8 cellular contexts compared by ENCODE assay signal in the genomic region with DNA sequence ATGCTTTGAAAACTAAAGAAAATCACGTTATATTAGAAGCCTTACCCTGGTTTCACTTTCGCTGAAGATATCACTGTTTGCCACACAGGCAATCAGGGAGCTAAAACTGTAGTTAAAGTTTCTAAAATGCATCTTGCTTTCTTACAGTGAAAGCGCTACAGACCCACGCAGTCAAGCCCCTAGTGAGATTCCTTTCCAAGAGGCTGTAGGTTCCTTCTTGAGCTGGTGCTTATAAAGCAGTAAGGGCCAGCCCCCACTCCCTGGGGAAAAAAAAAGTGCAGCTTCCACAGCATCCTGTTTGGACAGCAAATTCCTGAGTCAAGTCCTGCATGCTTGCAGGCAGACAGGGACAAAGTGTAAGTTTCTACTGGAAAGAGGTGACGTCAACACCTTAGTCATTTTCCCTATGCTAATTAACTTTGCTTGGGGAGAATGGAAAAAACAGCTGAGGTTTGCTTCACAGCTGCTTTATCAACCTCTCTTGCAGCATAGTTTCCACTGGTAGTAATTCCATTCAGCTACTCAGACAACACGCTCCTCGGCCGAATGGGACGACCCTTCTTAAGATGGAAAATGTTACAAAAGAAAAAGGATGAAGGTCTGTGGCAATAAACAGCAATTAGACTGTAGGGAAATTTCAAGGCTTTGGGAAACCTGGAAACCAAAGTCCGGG. TPM values are rescaled to one million over a fixed set of nuclear protein-coding genes. Genes with fewer than 3 reads are reported as not detected.
DNase-seq lines count a peak whose midpoint lies in the region; TF ChIP-seq lines count a peak whose summit lies in the region.

No MANE protein-coding gene starts in this region.

- peak overlapping the region; percentile 63 for H3K9ac ChIP-seq in HUES6 (ENCODE audit: low read length)

- peak; percentile 98 for DNase-seq in GM04504 (ENCODE audit: low read depth)
- DNase-seq in activated T-cell treated with anti-CD3 and anti-CD28 coated beads for 4 hours: peak; percentile 24
- no peak for DNase-seq in esophagus squamous epithelium (lab: John Stamatoyannopoulos, UW)
- peak; percentile 95 for DNase-seq in myocyte (ENCODE audit: low read depth)
- DNase-seq in substantia nigra (lab: John Stamatoyannopoulos, UW): peak in 9 of 49 donors; percentile 9 to 39 (median 19)
- DNase-seq in GM19238 (ENCODE audit: insufficient read length, low spot score): no peak
- DNase-seq in NOMO-1 treated with DMSO at 0.1 percent for 48 hours (lab: John Stamatoyannopoulos, UW; ENCODE audit: unreplicated experiment): no peak

- H3K27me3 ChIP-seq in HUES6 (ENCODE audit: control insufficient read depth, insufficient read depth, low read length) (0 out of 2 replicates have a peak, but pooled peaks cover 6% of the 10 kb centered on the region), esophagus squamous epithelium (no peaks in the 10 kb centered on the region)

- peaks cover 5% of the 10 kb centered on the region; the same call in 1 of the 2 replicates for H3K9me3 ChIP-seq in HUES6 (ENCODE audit: control insufficient read depth, insufficient read depth, low read depth, low read length)
- no peaks in the 10 kb centered on the region for H3K9me3 ChIP-seq in esophagus squamous epithelium

- intact Hi-C loops in esophagus squamous epithelium (cut with DNase I): no loop called here

- H3K27ac ChIP-seq in HUES6 (ENCODE audit: low read depth, low read length) (peak overlapping the region; percentile 59; the same call in 1 of the 2 replicates), esophagus squamous epithelium (peak overlapping the region; percentile 80 to 89 (median 87)), substantia nigra (ENCODE audit: low read depth, low read length, poor library complexity, severe bottlenecking) (peak overlapping the region; percentile 53)

- peak in 2 of 4 donors; percentile 45 to 50 for TF ChIP-seq POLR2A in esophagus squamous epithelium (IDR thresholded peaks at IDR 0.05)

- H3K36me3 ChIP-seq in HUES6 (ENCODE audit: control insufficient read depth, insufficient read depth, low read length) (no peaks in the 10 kb centered on the region), esophagus squamous epithelium (peaks cover 0 to 15% (median 0%) of the 10 kb centered on the region in 3 donors)

- WGBS in esophagus squamous epithelium, 2 donors: 4 to 5% methylated on average over 10 of the region's 10 CpGs

- TF ChIP-seq CTCF in esophagus squamous epithelium (IDR thresholded peaks at IDR 0.05): peak in 2 of 6 experiments; percentile 5 to 8

- H3K4me1 ChIP-seq in HUES6 (ENCODE audit: control insufficient read depth, insufficient read depth, low read length) (peaks cover 50% of the 10 kb centered on the region), esophagus squamous epithelium (peaks cover 15 to 63% (median 35%) of the 10 kb centered on the region in 3 donors)

- H3K4me3 ChIP-seq in HUES6 (ENCODE audit: low read depth, low read length): peak overlapping the region; percentile 21; the same call in 1 of the 2 replicates
- peak overlapping the region; percentile 12 to 62 (median 36) for H3K4me3 ChIP-seq in esophagus squamous epithelium

RNA-seq across cellular contexts. Expression of gene KCNE1, which starts 14.7 kb away (rescaled TPM):
- 1 to 10 TPM in 1 of 4 donors, under 1 TPM in 2, not detected in 1; 0.82 to 2.3 (median 0.83) TPM for total RNA-seq in esophagus squamous epithelium
- 0.45 TPM in 1 of 2 replicates, not detected in the other for total RNA-seq in myocyte
- 0.16 TPM for polyA plus RNA-seq in myocyte (2012)

Comparison
In these comparisons a context has a peak if more than half of its experiments do, and no peak if none do; other contexts are left out.
1. DNase-seq: peak in GM04504 (single experiment), activated T-cell treated with anti-CD3 and anti-CD28 coated beads for 4 hours (single experiment) and myocyte (single experiment); none in esophagus squamous epithelium (single experiment), GM19238 (single experiment) and NOMO-1 treated with DMSO at 0.1 percent for 48 hours (single experiment).
2. Peak in every context shown above with its lines, with median percentiles within 50 percentile points of each other: H3K27ac ChIP-seq.